Comparison of ENCODE assay signal across 9 cellular contexts in genomic region chr17:42025191-42025579, GRCh38. TPM values are rescaled to one million over a fixed set of nuclear protein-coding genes. Genes with fewer than 3 reads are reported as not detected.
A peak's percentile ranks its signal among the peaks of the same experiment; 100 is the strongest.
DNase-seq lines count a peak whose midpoint lies in the region; ATAC-seq and TF ChIP-seq lines count a peak whose summit lies in the region.
"Had no signal": no experiment of that assay in that cellular context is flagged by ENCODE, and none has a peak within 500 bp of the region (broad histone marks: within the 10 kb centered on the region; RNA-seq: fewer than 3 reads in every experiment).

No MANE protein-coding gene starts in this region.

- peaks cover 4% of the 10 kb centered on the region for H3K27me3 ChIP-seq in AG04450 (ENCODE audit: control insufficient read depth, insufficient read depth, low read length)
- H3K27me3 ChIP-seq in Karpas-422 (ENCODE audit: low read length), result no peaks in the 10 kb centered on the region
- H3K27me3 ChIP-seq in endocrine pancreas (ENCODE audit: control insufficient read depth, insufficient read depth, low read length), result no peaks in the 10 kb centered on the region
- H3K27me3 ChIP-seq in aorta (ENCODE audit: control insufficient read depth in 1 of 2, insufficient read depth in 2 of 2, low read length in 1 of 2), result no peaks in the 10 kb centered on the region

- H3K27me3 Mint-ChIP-seq in neural crest cell (ENCODE audit: low read depth), result no peaks in the 10 kb centered on the region

- intact Hi-C loops in aorta (cut with DNase I), result loop anchor here (2.0 to 5.0 kb wide), 4 partner anchors 76 to 92 kb away; no protein-coding TSS in a partner anchor

- H3K4me1 Mint-ChIP-seq in neural crest cell, result peaks cover 46% of the 10 kb centered on the region

- H3K36me3 ChIP-seq in Karpas-422 (ENCODE audit: insufficient read depth, low read length), result peaks cover 16% of the 10 kb centered on the region; the same call in 1 of the 2 replicates
- H3K36me3 ChIP-seq in endocrine pancreas (ENCODE audit: control insufficient read depth, insufficient read depth, low read length), result no peaks in the 10 kb centered on the region
- peaks cover 0 to 2% of the 10 kb centered on the region in 2 donors for H3K36me3 ChIP-seq in aorta (ENCODE audit: control insufficient read depth in 1 of 2, insufficient read depth in 2 of 2, low read length in 1 of 2)

- H2AFZ ChIP-seq in Karpas-422 (ENCODE audit: low read length), result 0 out of 2 replicates have a peak overlapping the region, but pooled peaks have one; percentile 31

- TF ChIP-seq CTCF in AG04450 (IDR thresholded peaks at IDR 0.05; ENCODE audit: low read depth, low read length) (no peak), neural crest cell (conservative IDR thresholded peaks at IDR 0.05) (no peak)

- H3K4me3 ChIP-seq in AG04450 (ENCODE audit: low read depth, low read length), result 0 out of 2 replicates have a peak overlapping the region, but pooled peaks have one; percentile 4
- no peak overlapping the region for H3K4me3 ChIP-seq in Karpas-422 (ENCODE audit: low read length)
- H3K4me3 ChIP-seq in endocrine pancreas (ENCODE audit: control insufficient read depth, insufficient read depth, low read length), result no peak overlapping the region
- H3K4me3 ChIP-seq in aorta (ENCODE audit: low read length in 2 of 2), result no peak overlapping the region
- H3K4me3 ChIP-seq: mucosa of descending colon had no signal

- 56 to 60% methylated on average over 8 of the region's 8 CpGs for WGBS in aorta, 2 donors

- H3K4me1 ChIP-seq in Karpas-422 (ENCODE audit: low read length), result peaks cover 27% of the 10 kb centered on the region
- H3K4me1 ChIP-seq in endocrine pancreas (ENCODE audit: control insufficient read depth, insufficient read depth, low read length), result no peaks in the 10 kb centered on the region
- no peaks in the 10 kb centered on the region for H3K4me1 ChIP-seq in aorta (ENCODE audit: control insufficient read depth in 1 of 2, insufficient read depth in 2 of 2, low read length in 2 of 2)

- peaks cover 5% of the 10 kb centered on the region for H3K36me3 Mint-ChIP-seq in neural crest cell (ENCODE audit: low read depth)

- peak overlapping the region; percentile 25 for H3K4me2 ChIP-seq in Karpas-422 (ENCODE audit: low read depth, low read length, poor library complexity, severe bottlenecking)

- no peaks in the 10 kb centered on the region for H3K9me2 ChIP-seq in Karpas-422 (replicated peaks; ENCODE audit: insufficient read depth, low read length)

- H3K27ac ChIP-seq in AG04450 (ENCODE audit: low read depth, low read length), result peak overlapping the region; percentile 85
- no peak overlapping the region for H3K27ac ChIP-seq in Karpas-422 (ENCODE audit: low read length)
- no peak overlapping the region for H3K27ac ChIP-seq in aorta (ENCODE audit: low read depth in 1 of 2, low read length in 2 of 2)

- no peak overlapping the region for H3K27ac Mint-ChIP-seq in neural crest cell (ENCODE audit: unreplicated experiment)

- no peak for ATAC-seq in aorta (ENCODE audit: low FRiP score)
- ATAC-seq in HG03442 (IDR thresholded peaks at IDR 0.05; ENCODE audit: unreplicated experiment), result no peak

- H3K9me3 ChIP-seq in AG04450 (ENCODE audit: control insufficient read depth, insufficient read depth, low read length) (no peaks in the 10 kb centered on the region), Karpas-422 (ENCODE audit: low read length) (no peaks in the 10 kb centered on the region), endocrine pancreas (ENCODE audit: control insufficient read depth, low read length) (no peaks in the 10 kb centered on the region), aorta (ENCODE audit: control insufficient read depth, low read length) (no peaks in the 10 kb centered on the region)
- H3K9me3 ChIP-seq: mucosa of descending colon had no signal

- no peak for DNase-seq in AG04450 (ENCODE audit: low read depth, low spot score)
- DNase-seq in Karpas-422, result no peak
- DNase-seq in neural crest cell (ENCODE audit: low read depth, low spot score), result no peak
- no peak for DNase-seq in SIG-M5 (lab: John Stamatoyannopoulos, UW)
- DNase-seq in aorta, result no peak
- no peak for DNase-seq in medulla oblongata (ENCODE audit: extremely low spot score)

- H3K79me2 ChIP-seq in Karpas-422 (ENCODE audit: low read length), result peaks cover 18% of the 10 kb centered on the region

- H3K9me3 Mint-ChIP-seq in neural crest cell, result no peaks in the 10 kb centered on the region

- H4K20me1 ChIP-seq in Karpas-422 (ENCODE audit: insufficient read depth, low read depth, low read length), result no peaks in the 10 kb centered on the region; the same call in 1 of the 2 replicates

- POLR2A ChIA-PET in AG04450 (lab: Yijun Ruan, JAX), result interaction anchor here (0.6 to 2.2 kb wide), 2 partner anchors 7 to 85 kb away, joined by 3 to 7 read pairs; partner anchors contain the start of gene DNAJC7

- peak overlapping the region; percentile 83 for H3K4me3 Mint-ChIP-seq in neural crest cell

- H3K9ac ChIP-seq in Karpas-422 (ENCODE audit: low read length) (0 out of 2 replicates have a peak overlapping the region, but pooled peaks have one; percentile 2), endocrine pancreas (ENCODE audit: control insufficient read depth, insufficient read depth, low read length) (peak overlapping the region; percentile 42)

- CTCF ChIA-PET in AG04450 (lab: Charles Lee), result interaction anchor here (0.6 to 1.9 kb wide), 24 partner anchors 9 to 155 kb away, joined by 3 to 14 read pairs (median 4); partner anchors contain the start of genes CNP, DHX58 and DNAJC7

RNA-seq across cellular contexts. Expression of gene NKIRAS2, which starts 5.3 kb away (rescaled TPM):
- polyA plus RNA-seq in AG04450 (2011; rRNA removed), result 46.5 and 51.3 TPM in 2 replicates
- polyA minus RNA-seq in AG04450 (2011; rRNA and poly(A)+ RNA removed), result 28.8 and 37.3 TPM in 2 replicates
- 28.4 and 44.9 TPM in 2 replicates for total RNA-seq in Karpas-422 (2014; rRNA removed; shearing (Covaris generic); ENCODE audit: low replicate concordance)
- 59.2 and 60.2 TPM in 2 replicates for total RNA-seq in neural crest cell
- 10 to 100 TPM; 25.3 to 28.5 TPM for total RNA-seq in aorta
- polyA plus RNA-seq in aorta, result 10 to 100 TPM; 23.0 to 25.3 TPM

RNA-seq across cellular contexts. Expression of gene DNAJC7, which starts 7.9 kb away (rescaled TPM):
- 62.0 and 66.4 TPM in 2 replicates for polyA plus RNA-seq in AG04450 (2011; rRNA removed)
- 46.4 and 57.9 TPM in 2 replicates for polyA minus RNA-seq in AG04450 (2011; rRNA and poly(A)+ RNA removed)
- 56.1 and 64.1 TPM in 2 replicates for total RNA-seq in Karpas-422 (2014; rRNA removed; shearing (Covaris generic); ENCODE audit: low replicate concordance)
- 126 and 138 TPM in 2 replicates for total RNA-seq in neural crest cell
- 10 to 100 TPM; 68.2 to 84.2 TPM for total RNA-seq in aorta
- 10 to 100 TPM; 74.3 to 74.4 TPM for polyA plus RNA-seq in aorta

RNA-seq across cellular contexts. Expression of gene C17orf113, which starts 25.2 kb away (rescaled TPM):
- polyA plus RNA-seq in AG04450 (2011; rRNA removed), result 0.07 and 0.09 TPM in 2 replicates
- polyA minus RNA-seq in AG04450 (2011; rRNA and poly(A)+ RNA removed), result 0.09 and 0.14 TPM in 2 replicates
- total RNA-seq in Karpas-422 (2014; rRNA removed; shearing (Covaris generic); ENCODE audit: low replicate concordance), result not detected in 2 replicates
- 2.0 and 2.2 TPM in 2 replicates for total RNA-seq in neural crest cell
- under 1 TPM; 0.32 to 0.96 TPM for total RNA-seq in aorta
- under 1 TPM; 0.50 to 0.74 TPM for polyA plus RNA-seq in aorta

RNA-seq across cellular contexts. Expression of gene CNP, which starts 58.6 kb away (rescaled TPM):
- 53.0 and 85.7 TPM in 2 replicates for polyA plus RNA-seq in AG04450 (2011; rRNA removed)
- 126 and 219 TPM in 2 replicates for polyA minus RNA-seq in AG04450 (2011; rRNA and poly(A)+ RNA removed)
- total RNA-seq in Karpas-422 (2014; rRNA removed; shearing (Covaris generic); ENCODE audit: low replicate concordance), result 41.3 and 79.1 TPM in 2 replicates
- total RNA-seq in neural crest cell, result 213 and 230 TPM in 2 replicates
- 10 to 100 TPM; 50.2 to 59.3 TPM for total RNA-seq in aorta
- 10 to 100 TPM; 15.5 to 36.4 TPM for polyA plus RNA-seq in aorta
